ENCODE assay signal across 28 cellular contexts in the genomic region with DNA sequence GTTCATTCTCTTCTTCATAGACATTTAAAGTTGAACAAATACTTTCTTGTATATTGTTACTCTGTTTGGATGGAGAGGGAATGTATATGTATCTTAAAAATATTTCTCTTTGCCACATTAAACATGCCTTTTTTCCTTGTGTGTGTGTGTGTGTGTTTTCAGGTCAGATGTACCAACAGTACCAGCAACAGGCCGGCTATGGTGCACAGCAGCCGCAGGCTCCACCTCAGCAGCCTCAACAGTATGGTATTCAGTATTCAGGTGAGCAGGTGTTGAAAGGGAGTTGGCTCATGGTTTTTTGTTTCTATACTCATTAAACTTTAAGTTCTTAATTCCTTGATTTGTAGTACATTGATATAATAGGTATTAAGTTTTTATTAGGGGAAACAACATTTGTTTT.
"Had no signal": no experiment of that assay in that cellular context is flagged by ENCODE, and none has a peak within 500 bp of the region (broad histone marks: within the 10 kb centered on the region; RNA-seq: fewer than 3 reads in every experiment).

No MANE protein-coding gene starts in this region.

- H3K9me3 Mint-ChIP-seq: activated B cell treated with CpG ODN at 0.5 μM for 24 hours; activated CD8-positive, alpha-beta T cell treated with anti-CD3 and anti-CD28 coated beads for 36 hours; activated T-cell treated with anti-CD3 and anti-CD28 coated beads, Interleukin-2, amount 50 U/mL, for 4 hours; activated T-helper 17 cell treated with anti-CD3 and anti-CD28 coated beads, Interleukin-2, amount 50 U/mL, for 72 hours; effector memory CD8-positive, alpha-beta T cell had no signal

- H3K27me3 Mint-ChIP-seq: activated B cell treated with CpG ODN at 0.5 μM for 24 hours; activated CD8-positive, alpha-beta T cell treated with anti-CD3 and anti-CD28 coated beads for 36 hours; activated naive CD8-positive, alpha-beta T cell; activated T-helper 17 cell treated with anti-CD3 and anti-CD28 coated beads, Interleukin-2, amount 50 U/mL, for 72 hours; effector memory CD8-positive, alpha-beta T cell had no signal

- H3K4me3 Mint-ChIP-seq: activated B cell treated with CpG ODN at 0.5 μM for 24 hours; activated CD8-positive, alpha-beta T cell treated with anti-CD3 and anti-CD28 coated beads for 36 hours; activated naive CD8-positive, alpha-beta T cell; activated T-cell treated with anti-CD3 and anti-CD28 coated beads, Interleukin-2, amount 50 U/mL, for 4 hours; activated T-helper 17 cell treated with anti-CD3 and anti-CD28 coated beads, Interleukin-2, amount 50 U/mL, for 72 hours; effector memory CD8-positive, alpha-beta T cell had no signal

- DNase-seq: activated B cell treated with CpG ODN at 0.5 μM for 24 hours; activated CD4-positive, alpha-beta T cell treated with anti-CD3 and anti-CD28 coated beads for 48 hours; activated CD4-positive, alpha-beta T cell treated with anti-CD3 and anti-CD28 coated beads, Interleukin-2, amount 50 U/mL, for 1 hour; activated CD4-positive, alpha-beta T cell treated with anti-CD3 and anti-CD28 coated beads, Interleukin-2, amount 50 U/mL, for 48 hours; activated CD8-positive, alpha-beta memory T cell treated with anti-CD3 and anti-CD28 coated beads for 24 hours; activated CD8-positive, alpha-beta T cell treated with anti-CD3 and anti-CD28 coated beads for 36 hours; activated effector memory CD4-positive, alpha-beta T cell treated with Interleukin-2 at 50 U/mL for 16 hours; activated gamma-delta T cell treated with Interleukin-2 at 50 U/mL for 16 hours; activated naive CD4-positive, alpha-beta T cell treated with anti-CD3 and anti-CD28 coated beads, Interleukin-2, amount 50 U/mL, for 16 hours; activated naive CD4-positive, alpha-beta T cell treated with Interleukin-2 at 50 U/mL for 16 hours; activated T-cell treated with anti-CD3 and anti-CD28 coated beads, Interleukin-2, amount 50 U/mL, for 4 hours; amniotic stem cell; anterior cingulate cortex; caudate nucleus; cortex of kidney; dermis blood vessel endothelial cell; effector CD4-positive, alpha-beta T cell; effector memory CD8-positive, alpha-beta T cell; erythroblast; foreskin melanocyte; head of caudate nucleus; T-helper 1 cell; T-helper 2 cell had no signal

- H3K27me3 ChIP-seq: esophagus muscularis mucosa had no signal

- ATAC-seq: activated CD4-positive, CD25-positive, alpha-beta regulatory T cell treated with anti-CD3 and anti-CD28 coated beads, Interleukin-2, amount 50 U/mL, for 24 hours; activated CD8-positive, alpha-beta T cell treated with anti-CD3 and anti-CD28 coated beads for 36 hours; activated T-cell treated with anti-CD3 and anti-CD28 coated beads, Interleukin-2, amount 50 U/mL, for 4 hours; activated T-helper 17 cell treated with anti-CD3 and anti-CD28 coated beads, Interleukin-2, amount 50 U/mL, for 72 hours; effector memory CD8-positive, alpha-beta T cell had no signal

- H3K4me3 ChIP-seq: esophagus muscularis mucosa had no signal

- H3K9me3 ChIP-seq: esophagus muscularis mucosa had no signal

- H3K4me1 Mint-ChIP-seq: activated B cell treated with CpG ODN at 0.5 μM for 24 hours had no signal

- H3K27ac ChIP-seq: esophagus muscularis mucosa, VCaP had no signal

- H3K27ac Mint-ChIP-seq: activated B cell treated with CpG ODN at 0.5 μM for 24 hours; activated CD8-positive, alpha-beta T cell treated with anti-CD3 and anti-CD28 coated beads for 36 hours; activated naive CD8-positive, alpha-beta T cell; activated T-helper 17 cell treated with anti-CD3 and anti-CD28 coated beads, Interleukin-2, amount 50 U/mL, for 72 hours had no signal
